ENCODE assay signal across 27 cellular contexts in the genomic region with DNA sequence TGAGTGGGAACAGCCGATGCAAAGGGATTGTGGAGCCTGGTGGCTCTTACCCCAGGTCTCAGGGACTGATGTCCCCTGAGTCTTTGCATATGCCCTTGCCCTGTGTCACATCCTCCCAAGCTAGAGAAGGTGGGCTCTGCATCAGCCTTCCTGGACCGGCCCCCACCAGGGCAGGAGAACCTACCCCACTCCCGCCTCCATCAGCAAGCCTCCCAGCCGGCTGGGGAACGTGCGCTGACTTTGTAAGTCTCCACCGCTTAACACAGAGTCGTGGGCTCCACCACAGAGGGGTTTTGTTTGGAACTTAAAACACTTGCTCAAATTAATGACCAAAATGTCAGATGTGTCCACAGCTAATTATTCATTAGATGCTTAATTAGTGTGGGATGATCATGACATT.
"Had no signal": no experiment of that assay in that cellular context is flagged by ENCODE, and none has a peak within 500 bp of the region (broad histone marks: within the 10 kb centered on the region; RNA-seq: fewer than 3 reads in every experiment).

No MANE protein-coding gene starts in this region.

- H3K9ac ChIP-seq: neural progenitor cell had no signal

- DNase-seq: hippocampal formation; kidney glomerular epithelial cell; left cardiac atrium; mucosa of descending colon; naive thymus-derived CD8-positive, alpha-beta T cell; ovary; right lobe of liver; stimulated activated CD4-positive, alpha-beta T cell treated with anti-CD3 and anti-CD28 coated beads, Interleukin-15, amount 100 ng/mL, for 24 hours; stimulated activated CD4-positive, alpha-beta T cell treated with anti-CD3 and anti-CD28 coated beads, Interleukin-2, amount 100 ng/mL, for 24 hours; stimulated activated CD4-positive, alpha-beta T cell treated with anti-CD3 and anti-CD28 coated beads, Interleukin-4, amount 100 ng/mL, for 1 hour; stimulated activated naive B cell treated with anti-CD40 and anti-IgM and Interleukin-4, amounts not matched to agents 10 μg/mL and 1 μg/mL and 100 μg/mL, for 72 hours; stimulated activated naive CD8-positive, alpha-beta T cell treated with anti-CD3 and anti-CD28 coated beads, Interleukin-15, Interleukin-2, amounts not matched to agents 100 U/mL and 50 U/mL, for 24 hours; stomach; testis; transverse colon had no signal

- H3K4me1 ChIP-seq: neural progenitor cell, right lobe of liver, stomach, testis, transverse colon, upper lobe of left lung, vagina had no signal

- H3K4me3 Mint-ChIP-seq: mesothelial cell of epicardium; naive thymus-derived CD8-positive, alpha-beta T cell; nephron; neural progenitor cell; stimulated activated naive B cell treated with anti-CD40 and anti-IgM and Interleukin-4, amounts not matched to agents 10 μg/mL and 1 μg/mL and 100 μg/mL, for 72 hours had no signal

- H3K36me3 Mint-ChIP-seq: mesothelial cell of epicardium; naive thymus-derived CD8-positive, alpha-beta T cell; neural progenitor cell; stimulated activated naive B cell treated with anti-CD40 and anti-IgM and Interleukin-4, amounts not matched to agents 10 μg/mL and 1 μg/mL and 100 μg/mL, for 72 hours had no signal

- H3K4me2 ChIP-seq: neural progenitor cell, smooth muscle cell had no signal

- H3K27ac ChIP-seq: neural progenitor cell, ovary, right lobe of liver, stomach, testis, thyroid gland, transverse colon, upper lobe of left lung, vagina had no signal

- H3K27me3 ChIP-seq: neural progenitor cell, ovary, right atrium auricular region, right lobe of liver, testis, thyroid gland, transverse colon, upper lobe of left lung, vagina had no signal

- FAIRE-seq: keratinocyte had no signal

- H3K4me3 ChIP-seq: lung, mucosa of descending colon, neural progenitor cell, ovary, right atrium auricular region, right lobe of liver, smooth muscle cell, stomach, testis, thyroid gland, transverse colon, upper lobe of left lung, vagina had no signal

- H3K4me1 Mint-ChIP-seq: mesothelial cell of epicardium; naive thymus-derived CD8-positive, alpha-beta T cell; stimulated activated naive B cell treated with anti-CD40 and anti-IgM and Interleukin-4, amounts not matched to agents 10 μg/mL and 1 μg/mL and 100 μg/mL, for 72 hours had no signal

- H3K9me3 Mint-ChIP-seq: naive thymus-derived CD8-positive, alpha-beta T cell; nephron had no signal

- ATAC-seq: left lobe of liver; mucosa of descending colon; naive thymus-derived CD8-positive, alpha-beta T cell; right lobe of liver; stimulated activated naive B cell treated with anti-CD40 and anti-IgM and Interleukin-4, amounts not matched to agents 10 μg/mL and 1 μg/mL and 100 μg/mL, for 72 hours; stimulated activated naive CD8-positive, alpha-beta T cell treated with anti-CD3 and anti-CD28 coated beads, Interleukin-15, Interleukin-2, amounts not matched to agents 100 U/mL and 50 U/mL, for 24 hours had no signal

- H2AFZ ChIP-seq: neural progenitor cell had no signal

- H3K36me3 ChIP-seq: neural progenitor cell, ovary, right atrium auricular region, right lobe of liver, stomach, thyroid gland, transverse colon, upper lobe of left lung, vagina had no signal

- H3K27ac Mint-ChIP-seq: mesothelial cell of epicardium; naive thymus-derived CD8-positive, alpha-beta T cell; nephron; neural progenitor cell; progenitor cell of endocrine pancreas; stimulated activated naive B cell treated with anti-CD40 and anti-IgM and Interleukin-4, amounts not matched to agents 10 μg/mL and 1 μg/mL and 100 μg/mL, for 72 hours had no signal

- H3K9me3 ChIP-seq: mucosa of descending colon, ovary, right atrium auricular region, right lobe of liver, stomach, testis, thyroid gland, transverse colon, upper lobe of left lung, vagina had no signal
